ENCODE assay signal across 25 cellular contexts in the genomic region with DNA sequence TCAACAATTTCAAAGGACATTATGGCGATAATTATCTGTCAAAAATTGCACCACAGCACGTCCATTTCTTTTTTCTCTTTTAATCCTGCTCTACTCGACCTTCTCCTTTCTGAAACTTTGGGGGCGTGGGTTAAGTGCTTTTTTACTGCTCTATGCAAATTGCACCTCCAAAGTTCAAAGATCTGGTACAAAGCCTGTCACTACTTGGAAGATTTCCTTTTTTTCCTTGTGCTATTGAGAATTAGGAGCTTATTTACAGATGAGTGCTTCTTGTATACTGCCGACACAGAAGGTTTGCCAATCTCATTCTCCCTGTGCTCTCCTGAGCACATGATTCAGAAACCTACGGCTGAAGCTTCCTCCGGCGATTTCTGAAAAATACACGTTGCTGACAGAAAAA.
"Had no signal": no experiment of that assay in that cellular context is flagged by ENCODE, and none has a peak within 500 bp of the region (broad histone marks: within the 10 kb centered on the region; RNA-seq: fewer than 3 reads in every experiment).

No MANE protein-coding gene starts in this region.

- H3K4me2 ChIP-seq: hepatocyte had no signal

- H3K4me3 ChIP-seq: heart right ventricle, hepatocyte, left ventricle myocardium inferior, lung, ovary, right atrium auricular region, right lobe of liver, stomach, testis, thyroid gland, transverse colon, upper lobe of right lung had no signal

- H2AFZ ChIP-seq: hepatocyte had no signal

- H3K9me3 ChIP-seq: heart right ventricle, left ventricle myocardium inferior, neutrophil, ovary, right atrium auricular region, right lobe of liver, stomach, testis, thyroid gland, transverse colon, upper lobe of right lung had no signal

- H3K27me3 ChIP-seq: ovary, right atrium auricular region, right lobe of liver, testis had no signal

- DNase-seq: heart right ventricle; islet precursor cell; left ventricle myocardium inferior; mesendoderm; naive B cell; natural killer cell; nephron progenitor cell; occipital lobe; ovary; right lobe of liver; stimulated activated CD4-positive, alpha-beta T cell treated with anti-CD3 and anti-CD28 coated beads, Interleukin-12 subunit alpha, Interleukin-12 subunit beta, amount 100 ng/mL, for 4 hours; stimulated activated CD4-positive, alpha-beta T cell treated with anti-CD3 and anti-CD28 coated beads, Interleukin-15, amount 100 ng/mL, for 24 hours; stimulated activated CD4-positive, alpha-beta T cell treated with anti-CD3 and anti-CD28 coated beads, Interleukin-2, amount 100 ng/mL, for 24 hours; stimulated activated CD4-positive, alpha-beta T cell treated with anti-CD3 and anti-CD28 coated beads, Interleukin-4, amount 100 ng/mL, for 1 hour; stimulated activated naive B cell treated with anti-CD40 and anti-IgM and Interleukin-4, amounts not matched to agents 10 μg/mL and 1 μg/mL and 100 μg/mL, for 72 hours; stimulated activated naive CD8-positive, alpha-beta T cell treated with anti-CD3 and anti-CD28 coated beads, Interleukin-15, Interleukin-2, amounts not matched to agents 100 U/mL and 50 U/mL, for 24 hours; stomach; testis; thyroid gland; transverse colon; upper lobe of right lung had no signal

- H3K79me2 ChIP-seq: hepatocyte had no signal

- H3K27ac ChIP-seq: heart right ventricle, hepatocyte, left ventricle myocardium inferior, neutrophil, ovary, right atrium auricular region, right lobe of liver, stomach, testis, thyroid gland, transverse colon, upper lobe of right lung had no signal

- ATAC-seq: heart right ventricle; natural killer cell; right lobe of liver; stimulated activated naive B cell treated with anti-CD40 and anti-IgM and Interleukin-4, amounts not matched to agents 10 μg/mL and 1 μg/mL and 100 μg/mL, for 72 hours; stimulated activated naive CD8-positive, alpha-beta T cell treated with anti-CD3 and anti-CD28 coated beads, Interleukin-15, Interleukin-2, amounts not matched to agents 100 U/mL and 50 U/mL, for 24 hours; upper lobe of right lung had no signal

- H3K4me1 ChIP-seq: heart right ventricle, left ventricle myocardium inferior, right atrium auricular region, right lobe of liver, testis, thyroid gland, upper lobe of right lung had no signal

- H3K36me3 ChIP-seq: heart right ventricle, left ventricle myocardium inferior, neutrophil, ovary, right atrium auricular region, right lobe of liver, stomach, thyroid gland, transverse colon, upper lobe of right lung had no signal
